In the genomic region with DNA sequence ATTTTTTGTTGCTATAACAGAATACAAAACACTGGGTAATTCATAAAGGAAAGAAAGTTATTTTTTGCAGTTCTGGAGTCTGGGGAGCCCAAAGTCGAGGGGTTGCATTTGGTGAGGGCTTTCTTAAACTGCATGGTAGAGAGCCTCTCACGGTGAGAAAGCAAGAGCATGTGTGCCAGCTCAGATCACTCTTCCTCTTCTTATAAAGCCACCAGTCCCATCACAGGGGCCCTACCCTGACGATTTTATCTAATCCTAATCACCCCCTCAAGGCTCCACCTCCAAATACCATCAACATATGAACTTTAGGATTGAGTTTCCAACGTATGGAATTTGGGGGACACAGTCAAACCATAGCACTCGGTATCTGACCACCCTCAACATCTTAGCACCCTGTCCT, we compare ENCODE assay signal across 11 cellular contexts. TPM values are rescaled to one million over a fixed set of nuclear protein-coding genes. Genes with fewer than 3 reads are reported as not detected.
A peak's percentile ranks its signal among the peaks of the same experiment; 100 is the strongest.
DNase-seq lines count a peak whose midpoint lies in the region; ATAC-seq and TF ChIP-seq lines count a peak whose summit lies in the region.
"Had no signal": no experiment of that assay in that cellular context is flagged by ENCODE, and none has a peak within 500 bp of the region (broad histone marks: within the 10 kb centered on the region; RNA-seq: fewer than 3 reads in every experiment).

No MANE protein-coding gene starts in this region.

- H3K4me1 Mint-ChIP-seq in CD14-positive monocyte = peaks cover 36% of the 10 kb centered on the region
- peaks cover 45% of the 10 kb centered on the region for H3K4me1 Mint-ChIP-seq in HFFc6 (ENCODE audit: low read depth)
- H3K4me1 Mint-ChIP-seq in memory B cell = peaks cover 39% of the 10 kb centered on the region

- peak overlapping the region; percentile 91 for H3K27ac ChIP-seq in VCaP

- H3K36me3 Mint-ChIP-seq in CD14-positive monocyte (peaks cover 5 to 11% of the 10 kb centered on the region in 2 donors), HFFc6 (ENCODE audit: low read depth) (peaks cover 9% of the 10 kb centered on the region), memory B cell (peaks cover 4% of the 10 kb centered on the region)

- no peak for DNase-seq in CD14-positive monocyte (ENCODE audit: low spot score)
- DNase-seq in HFFc6 = no peak
- DNase-seq in memory B cell (ENCODE audit: low spot score in 2 of 2) = no peak
- no peak for DNase-seq in anterior cingulate cortex (lab: John Stamatoyannopoulos, UW)
- no peak for DNase-seq in NCI-H2171 treated with DMSO at 0.1 percent for 48 hours (lab: John Stamatoyannopoulos, UW)
- no peak for DNase-seq in NCI-H1105 treated with DMSO at 0.1 percent for 48 hours (lab: John Stamatoyannopoulos, UW)
- no peak for DNase-seq in NOMO-1 treated with dmso at 0.1 percent for 144 hours (lab: John Stamatoyannopoulos, UW; ENCODE audit: unreplicated experiment)
- DNase-seq: Calu3, caudate nucleus had no signal

- H3K4me3 Mint-ChIP-seq in CD14-positive monocyte (peak overlapping the region; percentile 10 to 89), HFFc6 (peak overlapping the region; percentile 93), memory B cell (no peak overlapping the region)

- no peak for ATAC-seq in memory B cell (ENCODE audit: low read depth)

- H3K27me3 Mint-ChIP-seq in CD14-positive monocyte (ENCODE audit: low read depth in 3 of 3) (peaks cover 0 to 1% (median 0%) of the 10 kb centered on the region in 3 donors), HFFc6 (ENCODE audit: insufficient read depth) (no peaks in the 10 kb centered on the region; the same call in 1 of the 2 replicates), memory B cell (no peaks in the 10 kb centered on the region)

- H3K27ac Mint-ChIP-seq in CD14-positive monocyte (peak overlapping the region; percentile 83 to 95 (median 90)), HFFc6 (peak overlapping the region; percentile 95), memory B cell (peak overlapping the region; percentile 89)

- H3K9me3 Mint-ChIP-seq in CD14-positive monocyte = no peaks in the 10 kb centered on the region
- no peaks in the 10 kb centered on the region for H3K9me3 Mint-ChIP-seq in HFFc6
- no peaks in the 10 kb centered on the region for H3K9me3 Mint-ChIP-seq in memory B cell

- intact Hi-C loops in CD14-positive monocyte (cut with micrococcal nuclease) = loop anchor here in 1 of 2 donors (10.0 kb wide), 2 partner anchors 371 to 609 kb away; a partner anchor contains a TSS

- no peak for TF ChIP-seq CTCF in CD14-positive monocyte (IDR thresholded peaks at IDR 0.05)
- no peak for TF ChIP-seq CTCF in HFFc6 (IDR thresholded peaks at IDR 0.05)
- TF ChIP-seq CTCF in VCaP (conservative IDR thresholded peaks at IDR 0.05) = no peak

RNA-seq across cellular contexts. Expression of a gene that starts 1.0 kb away (rescaled TPM):
- polyA plus RNA-seq in CD14-positive monocyte = 10 to 100 TPM in 1 of 2 donors, 1 to 10 TPM in 1; 8.9 to 11.0 TPM
- total RNA-seq in HFFc6 (2021; fragmentation: NEBNext Ultra II Directional; extraction: Animal tissue kit (Norgen Biotek cat#: 25700)) = 10 to 100 TPM; 33.2 to 48.4 (median 36.8) TPM

RNA-seq across cellular contexts. Expression of a gene that starts 37.1 kb away (rescaled TPM):
- not detected for polyA plus RNA-seq in CD14-positive monocyte
- total RNA-seq in HFFc6 (2021; fragmentation: NEBNext Ultra II Directional; extraction: Animal tissue kit (Norgen Biotek cat#: 25700)) = 10 to 100 TPM in 1 of 6 experiments, 1 to 10 TPM in 5; 1.0 to 10.0 (median 1.4) TPM
- total RNA-seq: Calu3 had no signal
- polyA plus RNA-seq: neural cell had no signal

RNA-seq across cellular contexts. Expression of a gene that starts 48.9 kb away (rescaled TPM):
- polyA plus RNA-seq in CD14-positive monocyte = 10 to 100 TPM; 48.8 to 63.9 TPM
- 10 to 100 TPM; 73.4 to 87.1 (median 74.7) TPM for total RNA-seq in HFFc6 (2021; fragmentation: NEBNext Ultra II Directional; extraction: Animal tissue kit (Norgen Biotek cat#: 25700))
